In the genomic region with DNA sequence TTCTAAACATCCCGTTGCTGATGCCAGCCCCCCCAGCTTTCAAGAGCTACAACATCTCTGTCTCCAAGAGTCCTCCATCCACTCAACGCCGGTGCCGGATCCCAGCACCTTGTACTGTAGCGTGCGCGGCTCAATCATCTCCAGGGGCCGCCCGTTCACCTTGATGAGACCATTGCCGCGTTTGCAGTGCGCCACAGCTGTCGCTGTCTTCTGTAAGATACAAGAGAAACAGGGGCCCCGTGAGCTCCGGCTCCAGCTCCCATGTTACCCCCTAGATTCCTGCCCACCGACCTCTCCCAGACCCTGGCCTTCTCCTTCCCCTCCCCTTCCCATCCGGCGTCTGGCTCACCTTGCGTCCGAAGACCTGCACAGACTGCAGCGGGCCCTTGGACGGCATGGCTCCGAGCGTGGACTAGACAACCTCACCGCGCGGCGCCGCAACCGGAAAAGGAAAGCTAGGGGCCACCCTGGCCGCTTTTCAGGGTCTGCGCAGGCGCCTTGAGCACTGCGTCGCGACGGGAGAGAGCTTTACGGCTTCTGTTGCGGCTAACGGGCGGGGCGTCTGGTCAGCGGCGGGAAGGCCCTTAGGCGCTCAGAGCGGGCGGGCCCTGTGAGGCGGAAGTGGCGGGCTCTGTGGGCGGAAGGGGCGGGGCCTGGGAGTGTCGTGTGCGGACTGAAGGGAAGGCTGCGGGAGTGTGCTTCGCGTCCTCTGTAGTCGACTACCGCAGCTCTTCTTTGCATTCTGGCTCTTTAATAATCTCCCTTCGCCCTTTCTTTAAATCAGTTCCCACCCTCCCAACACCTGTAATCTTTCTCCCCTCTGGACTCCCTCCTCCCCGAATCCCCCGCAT, we compare ENCODE assay signal across 1 cellular context.
TF ChIP-seq lines count a peak whose summit lies in the region.

TSS of gene RPS16 (minus strand) at position 451 of the 851 bp plus-strand sequence. CDS start at position 397, 54 bp downstream.

TF ChIP-seq in GM12878, 131 proteins besides CTCF, POLR2A, EP300 and RAD21 (continued from another document and continues in another):
- TF ChIP-seq RELB (IDR thresholded peaks at IDR 0.05; ENCODE audit: low read depth) (peak; percentile 34; the same call in 1 of the 2 replicates), ZNF384 (IDR thresholded peaks at IDR 0.05; ENCODE audit: borderline replicate concordance, low read depth, low read length) (no peak), POU2F2 (IDR thresholded peaks at IDR 0.05; ENCODE audit: borderline replicate concordance, low read depth, low read length) (peak; percentile 86), CHD2 (IDR thresholded peaks at IDR 0.05; ENCODE audit: borderline replicate concordance, low read depth, low read length) (peak; percentile 76), MTA3 (IDR thresholded peaks at IDR 0.05; ENCODE audit: borderline replicate concordance, low read length) (no peak; the same call in 1 of the 2 replicates), MAX (IDR thresholded peaks at IDR 0.05; ENCODE audit: low read depth, low read length) (peak; percentile 92), BHLHE40 (IDR thresholded peaks at IDR 0.05; ENCODE audit: borderline replicate concordance in 1 of 2, low read depth in 2 of 2, low read length in 1 of 2) (peak; percentile 71 to 88), TCF7 (IDR thresholded peaks at IDR 0.05; ENCODE audit: borderline replicate concordance) (no peak), JUND (IDR thresholded peaks at IDR 0.05; ENCODE audit: low read depth, low read length) (peak; percentile 29; the same call in 1 of the 2 replicates), TCF12 (IDR thresholded peaks at IDR 0.05; ENCODE audit: low read depth, low read length) (peak; percentile 68; the same call in 1 of the 2 replicates), TAF1 (IDR thresholded peaks at IDR 0.05; ENCODE audit: borderline replicate concordance, low read depth, low read length) (peak; percentile 99), BMI1 (IDR thresholded peaks at IDR 0.05; ENCODE audit: borderline replicate concordance) (no peak), STAT1 (conservative IDR thresholded peaks at IDR 0.05) (0 out of 2 replicates have a peak, but pooled peaks have one; percentile 55), ESRRA (IDR thresholded peaks at IDR 0.05; ENCODE audit: low read length) (peak; percentile 74; the same call in 1 of the 2 replicates), ZNF274 (IDR thresholded peaks at IDR 0.05; ENCODE audit: insufficient read depth, insufficient read length) (no peak), REST (IDR thresholded peaks at IDR 0.05; ENCODE audit: low read depth, low read length) (no peak), ASH2L (IDR thresholded peaks at IDR 0.05; ENCODE audit: borderline replicate concordance, low read depth) (no peak), SREBF1 (IDR thresholded peaks at IDR 0.05; ENCODE audit: low read length) (no peak; the same call in 1 of the 2 replicates), SIN3A (IDR thresholded peaks at IDR 0.05; ENCODE audit: low read depth, low read length) (peak; percentile 91), SKIL (IDR thresholded peaks at IDR 0.05; ENCODE audit: low read depth, poor library complexity, severe bottlenecking) (peak; percentile 17), YY1 (IDR thresholded peaks at IDR 0.05; ENCODE audit: low read depth, low read length) (peak; percentile 80)
- TF ChIP-seq, protein P1, sequence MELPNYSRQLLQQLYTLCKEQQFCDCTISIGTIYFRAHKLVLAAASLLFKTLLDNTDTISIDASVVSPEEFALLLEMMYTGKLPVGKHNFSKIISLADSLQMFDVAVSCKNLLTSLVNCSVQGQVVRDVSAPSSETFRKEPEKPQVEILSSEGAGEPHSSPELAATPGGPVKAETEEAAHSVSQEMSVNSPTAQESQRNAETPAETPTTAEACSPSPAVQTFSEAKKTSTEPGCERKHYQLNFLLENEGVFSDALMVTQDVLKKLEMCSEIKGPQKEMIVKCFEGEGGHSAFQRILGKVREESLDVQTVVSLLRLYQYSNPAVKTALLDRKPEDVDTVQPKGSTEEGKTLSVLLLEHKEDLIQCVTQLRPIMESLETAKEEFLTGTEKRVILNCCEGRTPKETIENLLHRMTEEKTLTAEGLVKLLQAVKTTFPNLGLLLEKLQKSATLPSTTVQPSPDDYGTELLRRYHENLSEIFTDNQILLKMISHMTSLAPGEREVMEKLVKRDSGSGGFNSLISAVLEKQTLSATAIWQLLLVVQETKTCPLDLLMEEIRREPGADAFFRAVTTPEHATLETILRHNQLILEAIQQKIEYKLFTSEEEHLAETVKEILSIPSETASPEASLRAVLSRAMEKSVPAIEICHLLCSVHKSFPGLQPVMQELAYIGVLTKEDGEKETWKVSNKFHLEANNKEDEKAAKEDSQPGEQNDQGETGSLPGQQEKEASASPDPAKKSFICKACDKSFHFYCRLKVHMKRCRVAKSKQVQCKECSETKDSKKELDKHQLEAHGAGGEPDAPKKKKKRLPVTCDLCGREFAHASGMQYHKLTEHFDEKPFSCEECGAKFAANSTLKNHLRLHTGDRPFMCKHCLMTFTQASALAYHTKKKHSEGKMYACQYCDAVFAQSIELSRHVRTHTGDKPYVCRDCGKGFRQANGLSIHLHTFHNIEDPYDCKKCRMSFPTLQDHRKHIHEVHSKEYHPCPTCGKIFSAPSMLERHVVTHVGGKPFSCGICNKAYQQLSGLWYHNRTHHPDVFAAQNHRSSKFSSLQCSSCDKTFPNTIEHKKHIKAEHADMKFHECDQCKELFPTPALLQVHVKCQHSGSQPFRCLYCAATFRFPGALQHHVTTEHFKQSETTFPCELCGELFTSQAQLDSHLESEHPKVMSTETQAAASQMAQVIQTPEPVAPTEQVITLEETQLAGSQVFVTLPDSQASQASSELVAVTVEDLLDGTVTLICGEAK (IDR thresholded peaks at IDR 0.05; ENCODE audit: borderline replicate concordance): peak; percentile 89
- TF ChIP-seq, protein P2, sequence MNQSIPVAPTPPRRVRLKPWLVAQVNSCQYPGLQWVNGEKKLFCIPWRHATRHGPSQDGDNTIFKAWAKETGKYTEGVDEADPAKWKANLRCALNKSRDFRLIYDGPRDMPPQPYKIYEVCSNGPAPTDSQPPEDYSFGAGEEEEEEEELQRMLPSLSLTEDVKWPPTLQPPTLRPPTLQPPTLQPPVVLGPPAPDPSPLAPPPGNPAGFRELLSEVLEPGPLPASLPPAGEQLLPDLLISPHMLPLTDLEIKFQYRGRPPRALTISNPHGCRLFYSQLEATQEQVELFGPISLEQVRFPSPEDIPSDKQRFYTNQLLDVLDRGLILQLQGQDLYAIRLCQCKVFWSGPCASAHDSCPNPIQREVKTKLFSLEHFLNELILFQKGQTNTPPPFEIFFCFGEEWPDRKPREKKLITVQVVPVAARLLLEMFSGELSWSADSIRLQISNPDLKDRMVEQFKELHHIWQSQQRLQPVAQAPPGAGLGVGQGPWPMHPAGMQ (IDR thresholded peaks at IDR 0.05; ENCODE audit: borderline replicate concordance): no peak
- TF ChIP-seq, protein P3, sequence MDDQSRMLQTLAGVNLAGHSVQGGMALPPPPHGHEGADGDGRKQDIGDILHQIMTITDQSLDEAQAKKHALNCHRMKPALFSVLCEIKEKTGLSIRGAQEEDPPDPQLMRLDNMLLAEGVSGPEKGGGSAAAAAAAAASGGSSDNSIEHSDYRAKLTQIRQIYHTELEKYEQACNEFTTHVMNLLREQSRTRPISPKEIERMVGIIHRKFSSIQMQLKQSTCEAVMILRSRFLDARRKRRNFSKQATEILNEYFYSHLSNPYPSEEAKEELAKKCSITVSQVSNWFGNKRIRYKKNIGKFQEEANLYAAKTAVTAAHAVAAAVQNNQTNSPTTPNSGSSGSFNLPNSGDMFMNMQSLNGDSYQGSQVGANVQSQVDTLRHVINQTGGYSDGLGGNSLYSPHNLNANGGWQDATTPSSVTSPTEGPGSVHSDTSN (IDR thresholded peaks at IDR 0.05; ENCODE audit: insufficient replicate concordance, low read depth, low read length): no peak
- TF ChIP-seq, protein P4, sequence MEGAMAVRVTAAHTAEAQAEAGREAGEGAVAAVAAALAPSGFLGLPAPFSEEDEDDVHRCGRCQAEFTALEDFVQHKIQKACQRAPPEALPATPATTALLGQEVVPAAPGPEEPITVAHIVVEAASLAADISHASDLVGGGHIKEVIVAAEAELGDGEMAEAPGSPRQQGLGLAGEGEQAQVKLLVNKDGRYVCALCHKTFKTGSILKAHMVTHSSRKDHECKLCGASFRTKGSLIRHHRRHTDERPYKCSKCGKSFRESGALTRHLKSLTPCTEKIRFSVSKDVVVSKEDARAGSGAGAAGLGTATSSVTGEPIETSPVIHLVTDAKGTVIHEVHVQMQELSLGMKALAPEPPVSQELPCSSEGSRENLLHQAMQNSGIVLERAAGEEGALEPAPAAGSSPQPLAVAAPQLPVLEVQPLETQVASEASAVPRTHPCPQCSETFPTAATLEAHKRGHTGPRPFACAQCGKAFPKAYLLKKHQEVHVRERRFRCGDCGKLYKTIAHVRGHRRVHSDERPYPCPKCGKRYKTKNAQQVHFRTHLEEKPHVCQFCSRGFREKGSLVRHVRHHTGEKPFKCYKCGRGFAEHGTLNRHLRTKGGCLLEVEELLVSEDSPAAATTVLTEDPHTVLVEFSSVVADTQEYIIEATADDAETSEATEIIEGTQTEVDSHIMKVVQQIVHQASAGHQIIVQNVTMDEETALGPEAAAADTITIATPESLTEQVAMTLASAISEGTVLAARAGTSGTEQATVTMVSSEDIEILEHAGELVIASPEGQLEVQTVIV (IDR thresholded peaks at IDR 0.05; ENCODE audit: borderline replicate concordance, partially characterized antibody): peak; percentile 99
- TF ChIP-seq, protein P5, sequence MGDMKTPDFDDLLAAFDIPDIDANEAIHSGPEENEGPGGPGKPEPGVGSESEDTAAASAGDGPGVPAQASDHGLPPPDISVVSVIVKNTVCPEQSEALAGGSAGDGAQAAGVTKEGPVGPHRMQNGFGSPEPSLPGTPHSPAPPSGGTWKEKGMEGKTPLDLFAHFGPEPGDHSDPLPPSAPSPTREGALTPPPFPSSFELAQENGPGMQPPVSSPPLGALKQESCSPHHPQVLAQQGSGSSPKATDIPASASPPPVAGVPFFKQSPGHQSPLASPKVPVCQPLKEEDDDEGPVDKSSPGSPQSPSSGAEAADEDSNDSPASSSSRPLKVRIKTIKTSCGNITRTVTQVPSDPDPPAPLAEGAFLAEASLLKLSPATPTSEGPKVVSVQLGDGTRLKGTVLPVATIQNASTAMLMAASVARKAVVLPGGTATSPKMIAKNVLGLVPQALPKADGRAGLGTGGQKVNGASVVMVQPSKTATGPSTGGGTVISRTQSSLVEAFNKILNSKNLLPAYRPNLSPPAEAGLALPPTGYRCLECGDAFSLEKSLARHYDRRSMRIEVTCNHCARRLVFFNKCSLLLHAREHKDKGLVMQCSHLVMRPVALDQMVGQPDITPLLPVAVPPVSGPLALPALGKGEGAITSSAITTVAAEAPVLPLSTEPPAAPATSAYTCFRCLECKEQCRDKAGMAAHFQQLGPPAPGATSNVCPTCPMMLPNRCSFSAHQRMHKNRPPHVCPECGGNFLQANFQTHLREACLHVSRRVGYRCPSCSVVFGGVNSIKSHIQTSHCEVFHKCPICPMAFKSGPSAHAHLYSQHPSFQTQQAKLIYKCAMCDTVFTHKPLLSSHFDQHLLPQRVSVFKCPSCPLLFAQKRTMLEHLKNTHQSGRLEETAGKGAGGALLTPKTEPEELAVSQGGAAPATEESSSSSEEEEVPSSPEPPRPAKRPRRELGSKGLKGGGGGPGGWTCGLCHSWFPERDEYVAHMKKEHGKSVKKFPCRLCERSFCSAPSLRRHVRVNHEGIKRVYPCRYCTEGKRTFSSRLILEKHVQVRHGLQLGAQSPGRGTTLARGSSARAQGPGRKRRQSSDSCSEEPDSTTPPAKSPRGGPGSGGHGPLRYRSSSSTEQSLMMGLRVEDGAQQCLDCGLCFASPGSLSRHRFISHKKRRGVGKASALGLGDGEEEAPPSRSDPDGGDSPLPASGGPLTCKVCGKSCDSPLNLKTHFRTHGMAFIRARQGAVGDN (IDR thresholded peaks at IDR 0.05): peak; percentile 66
